ENCODE assay signal across 15 cellular contexts in the genomic region with DNA sequence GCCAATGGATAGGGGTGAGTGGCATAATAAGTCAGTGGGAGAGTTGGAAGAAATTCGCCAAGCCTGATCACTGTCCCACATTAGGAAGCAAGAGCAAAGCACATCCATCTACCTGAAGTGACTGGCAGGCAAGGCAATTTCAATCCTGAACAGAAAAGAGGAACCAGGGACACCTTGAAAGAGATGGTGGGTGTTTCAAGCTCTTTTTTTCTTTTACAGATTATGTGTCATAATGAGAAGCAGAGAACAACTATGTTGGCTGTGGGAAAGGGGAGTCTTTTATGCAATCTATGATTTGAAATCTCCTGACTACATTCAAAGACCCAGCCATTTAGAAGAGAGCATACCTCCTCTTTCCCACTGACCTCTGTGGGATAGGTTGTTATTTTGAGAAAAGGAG.
DNase-seq lines count a peak whose midpoint lies in the region; ATAC-seq and TF ChIP-seq lines count a peak whose summit lies in the region.
"Had no signal": no experiment of that assay in that cellular context is flagged by ENCODE, and none has a peak within 500 bp of the region (broad histone marks: within the 10 kb centered on the region; RNA-seq: fewer than 3 reads in every experiment).

No MANE protein-coding gene starts in this region.

- no peak for TF ChIP-seq CTCF in progenitor cell of endocrine pancreas (IDR thresholded peaks at IDR 0.05; ENCODE audit: unreplicated experiment)

- peaks cover 5% of the 10 kb centered on the region for H3K4me1 Mint-ChIP-seq in progenitor cell of endocrine pancreas (ENCODE audit: low read depth)

- H3K27me3 Mint-ChIP-seq in progenitor cell of endocrine pancreas = no peaks in the 10 kb centered on the region
- H3K27me3 Mint-ChIP-seq: central memory CD8-positive, alpha-beta T cell had no signal

- no peaks in the 10 kb centered on the region for H3K36me3 Mint-ChIP-seq in progenitor cell of endocrine pancreas (ENCODE audit: insufficient read depth)

- no peaks in the 10 kb centered on the region for H3K9me3 Mint-ChIP-seq in progenitor cell of endocrine pancreas (ENCODE audit: low read depth)
- H3K9me3 Mint-ChIP-seq: central memory CD8-positive, alpha-beta T cell; T-helper 1 cell treated with Interleukin-12 subunit alpha and Interleukin-12 subunit beta and Interleukin-4 antibody, amounts not matched to agents 30 μg/mL and 1 μg/mL, for 36 hours had no signal

- H3K27ac Mint-ChIP-seq in progenitor cell of endocrine pancreas = no peak overlapping the region
- H3K27ac Mint-ChIP-seq: T-helper 1 cell treated with Interleukin-12 subunit alpha and Interleukin-12 subunit beta and Interleukin-4 antibody, amounts not matched to agents 30 μg/mL and 1 μg/mL, for 36 hours had no signal

- ATAC-seq in GM18511 (IDR thresholded peaks at IDR 0.05; ENCODE audit: unreplicated experiment) (peak; percentile 80), GM21423 (IDR thresholded peaks at IDR 0.05; ENCODE audit: unreplicated experiment) (peak; percentile 67), HG03039 (IDR thresholded peaks at IDR 0.05; ENCODE audit: unreplicated experiment) (peak; percentile 81)
- ATAC-seq: stimulated activated naive CD8-positive, alpha-beta T cell treated with anti-CD3 and anti-CD28 coated beads, Interleukin-15, Interleukin-2, amounts not matched to agents 100 U/mL and 50 U/mL, for 24 hours had no signal

- peak; percentile 21 for DNase-seq in RPMI8226
- DNase-seq in activated naive CD4-positive, alpha-beta T cell (lab: John Stamatoyannopoulos, UW) = no peak
- DNase-seq in AG08395 (ENCODE audit: low spot score) = no peak
- no peak for DNase-seq in progenitor cell of endocrine pancreas (ENCODE audit: low spot score, unreplicated experiment)
- no peak for DNase-seq in NK-92 (lab: John Stamatoyannopoulos, UW; ENCODE audit: unreplicated experiment)
- DNase-seq: activated CD4-positive, alpha-beta T cell treated with anti-CD3 and anti-CD28 coated beads, Interleukin-2, amount 50 U/mL, for 4 hours; activated naive CD4-positive, alpha-beta T cell treated with Interleukin-2 at 50 U/mL for 16 hours; erythroblast; NCI-H1930; stimulated activated naive CD8-positive, alpha-beta T cell treated with anti-CD3 and anti-CD28 coated beads, Interleukin-15, Interleukin-2, amounts not matched to agents 100 U/mL and 50 U/mL, for 24 hours had no signal

- H3K4me3 Mint-ChIP-seq in progenitor cell of endocrine pancreas (ENCODE audit: low read depth) = no peak overlapping the region
- H3K4me3 Mint-ChIP-seq: T-helper 1 cell treated with Interleukin-12 subunit alpha and Interleukin-12 subunit beta and Interleukin-4 antibody, amounts not matched to agents 30 μg/mL and 1 μg/mL, for 36 hours had no signal
